Comparison of ENCODE assay signal across 20 cellular contexts in the genomic region with DNA sequence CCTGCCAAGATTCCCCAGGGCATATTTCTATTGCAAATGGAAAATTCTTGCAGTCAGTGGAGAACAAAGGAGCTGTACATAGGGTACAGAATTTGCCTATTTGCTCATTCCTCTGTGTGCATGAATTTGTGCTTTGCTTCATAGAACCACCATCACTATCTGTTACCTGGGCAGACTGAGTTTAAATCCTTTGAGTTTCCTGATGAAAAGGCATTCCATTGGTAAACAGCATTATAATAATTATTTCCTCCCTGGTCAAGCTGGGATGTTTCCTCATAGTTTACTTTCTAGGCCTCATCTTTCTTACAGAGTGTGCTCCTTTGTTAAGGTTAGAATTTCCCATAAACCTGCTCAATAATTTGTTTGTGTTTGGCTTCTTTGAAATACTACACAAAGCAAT. TPM values are rescaled to one million over a fixed set of nuclear protein-coding genes. Genes with fewer than 3 reads are reported as not detected.
A peak's percentile ranks its signal among the peaks of the same experiment; 100 is the strongest.
DNase-seq lines count a peak whose midpoint lies in the region; ATAC-seq and TF ChIP-seq lines count a peak whose summit lies in the region.
"Had no signal": no experiment of that assay in that cellular context is flagged by ENCODE, and none has a peak within 500 bp of the region (broad histone marks: within the 10 kb centered on the region; RNA-seq: fewer than 3 reads in every experiment).

No MANE protein-coding gene starts in this region.

- DNase-seq in NCI-H146 treated with DMSO at 0.1 percent for 48 hours (lab: John Stamatoyannopoulos, UW; ENCODE audit: unreplicated experiment) (peak; percentile 0), NCI-H146 (lab: John Stamatoyannopoulos, UW) (no peak), Calu3 (no peak), PC-9 (no peak), NCI-H82 (lab: John Stamatoyannopoulos, UW) (no peak), middle frontal gyrus (ENCODE audit: extremely low spot score, low spot score) (no peak)
- DNase-seq: 8988T; CD8-positive, alpha-beta T cell; DMS 273 treated with DMSO at 0.1 percent for 48 hours; DMS79; GDM1; GOT3; H7; HFFc6 had no signal

- no peaks in the 10 kb centered on the region; the same call in 1 of the 2 replicates for H3K9me2 ChIP-seq in PC-9 (ENCODE audit: insufficient read depth)

- no peaks in the 10 kb centered on the region for H3K27me3 Mint-ChIP-seq in Calu3 (ENCODE audit: unreplicated experiment)
- H3K27me3 Mint-ChIP-seq: B cell had no signal

- peaks cover 19% of the 10 kb centered on the region for H3K4me1 Mint-ChIP-seq in Calu3 (ENCODE audit: low read depth, unreplicated experiment)
- H3K4me1 Mint-ChIP-seq: B cell had no signal

- peaks cover 26% of the 10 kb centered on the region for H3K36me3 Mint-ChIP-seq in Calu3 (ENCODE audit: insufficient read depth, unreplicated experiment)
- H3K36me3 Mint-ChIP-seq: CD8-positive, alpha-beta T cell had no signal

- TF ChIP-seq CTCF in Calu3 (IDR thresholded peaks at IDR 0.05; ENCODE audit: unreplicated experiment), result no peak
- no peak for TF ChIP-seq CTCF in PC-9 (conservative IDR thresholded peaks at IDR 0.05)

- H3K27me3 ChIP-seq in PC-9 (ENCODE audit: insufficient read depth, low read depth) (no peaks in the 10 kb centered on the region), mucosa of stomach (ENCODE audit: control insufficient read depth, insufficient read depth, low read length) (no peaks in the 10 kb centered on the region)

- no TSS peak for BruUV-seq in Calu3 (replicated peaks; lab: Mats Ljungman, UMichigan)
- BruUV-seq in PC-9 (replicated peaks; lab: Mats Ljungman, UMichigan), result no TSS peak

- H3K9me3 ChIP-seq in PC-9 (ENCODE audit: insufficient read depth, low read depth) (no peaks in the 10 kb centered on the region), mucosa of stomach (ENCODE audit: control insufficient read depth, low read length) (no peaks in the 10 kb centered on the region)
- H3K9me3 ChIP-seq: BLaER1 treated with 17β-estradiol and CSF1 and Interleukin-3, amounts not matched to agents 10 nM and 100 nM had no signal

- H3K27ac ChIP-seq in PC-9, result peak overlapping the region; percentile 59
- H3K27ac ChIP-seq: BLaER1 treated with 17β-estradiol and CSF1 and Interleukin-3, amounts not matched to agents 10 nM and 100 nM had no signal

- H3K4me3 Mint-ChIP-seq in Calu3 (ENCODE audit: low read depth, unreplicated experiment), result peak overlapping the region; percentile 81
- H3K4me3 Mint-ChIP-seq: B cell; CD8-positive, alpha-beta T cell; HFFc6 had no signal

- H3K4me1 ChIP-seq in PC-9 (replicated peaks; ENCODE audit: insufficient read depth), result peaks cover 11% of the 10 kb centered on the region
- no peaks in the 10 kb centered on the region for H3K4me1 ChIP-seq in mucosa of stomach (ENCODE audit: control insufficient read depth, insufficient read depth, low read length)
- H3K4me1 ChIP-seq: BLaER1 treated with 17β-estradiol and CSF1 and Interleukin-3, amounts not matched to agents 10 nM and 100 nM had no signal

- intact Hi-C loops in Calu3 (cut with micrococcal nuclease; ENCODE audit: unreplicated experiment) (loop anchor here (5.0 to 10.0 kb wide), 5 partner anchors 53 to 1111 kb away; no protein-coding TSS in a partner anchor), PC-9 (cut with micrococcal nuclease; ENCODE audit: unreplicated experiment) (no loop called here)

- H4K20me1 ChIP-seq in PC-9 (ENCODE audit: insufficient read depth), result no peaks in the 10 kb centered on the region

- CTCF ChIA-PET in Calu3 (lab: Charles Lee), result interaction anchor here (1.2 kb wide), 1 partner anchor 12 kb away, joined by 5 read pairs; no protein-coding TSS in a partner anchor
- CTCF ChIA-PET in PC-9 (lab: Charles Lee), result no interaction called here

- POLR2A ChIA-PET in PC-9 (lab: Charles Lee; ENCODE audit: unreplicated experiment), result interaction anchor here (0.7 kb wide), 1 partner anchor 31 kb away, joined by 4 read pairs; no protein-coding TSS in a partner anchor

- H3K36me3 ChIP-seq in PC-9 (ENCODE audit: low read depth) (no peaks in the 10 kb centered on the region), mucosa of stomach (ENCODE audit: control insufficient read depth, insufficient read depth, low read length) (no peaks in the 10 kb centered on the region)
- H3K36me3 ChIP-seq: BLaER1 treated with 17β-estradiol and CSF1 and Interleukin-3, amounts not matched to agents 10 nM and 100 nM had no signal

- peak overlapping the region; percentile 61; the same call in 1 of the 2 replicates for H2AFZ ChIP-seq in PC-9

- no peak overlapping the region for H3K4me3 ChIP-seq in PC-9
- no peak overlapping the region for H3K4me3 ChIP-seq in mucosa of stomach (ENCODE audit: low read length)
- H3K4me3 ChIP-seq: BLaER1 treated with 17β-estradiol and CSF1 and Interleukin-3, amounts not matched to agents 10 nM and 100 nM had no signal

- H3K79me2 ChIP-seq in PC-9 (ENCODE audit: low read depth), result no peaks in the 10 kb centered on the region

- peak overlapping the region; percentile 62 for H3K4me2 ChIP-seq in PC-9
- H3K4me2 ChIP-seq: BLaER1 treated with 17β-estradiol and CSF1 and Interleukin-3, amounts not matched to agents 10 nM and 100 nM had no signal

- H3K9ac ChIP-seq in mucosa of stomach (ENCODE audit: low read length), result peak overlapping the region; percentile 75
- H3K9ac ChIP-seq: BLaER1 treated with 17β-estradiol and CSF1 and Interleukin-3, amounts not matched to agents 10 nM and 100 nM had no signal

- ATAC-seq in HG03280 (IDR thresholded peaks at IDR 0.05; ENCODE audit: unreplicated experiment), result no peak
- ATAC-seq: CD8-positive, alpha-beta T cell; HCT116 had no signal

- peaks cover 7% of the 10 kb centered on the region; the same call in 1 of the 2 replicates for H3F3A ChIP-seq in PC-9 (ENCODE audit: insufficient read depth, low read depth)

- peak overlapping the region; percentile 92 for H3K27ac Mint-ChIP-seq in Calu3 (ENCODE audit: unreplicated experiment)
- H3K27ac Mint-ChIP-seq: B cell; CD8-positive, alpha-beta T cell; HFFc6 had no signal

- no peaks in the 10 kb centered on the region for H3K9me3 Mint-ChIP-seq in Calu3 (ENCODE audit: low read depth, unreplicated experiment)
- H3K9me3 Mint-ChIP-seq: CD8-positive, alpha-beta T cell had no signal

RNA-seq across cellular contexts. Expression of a gene that starts 0.8 kb away (rescaled TPM):
- total RNA-seq in Calu3 (2022) (77.7 and 83.7 TPM in 2 replicates), PC-9 (2021) (0.44 and 0.60 TPM in 2 replicates)
- total RNA-seq: B cell; CD8-positive, alpha-beta T cell; Daoy; HFFc6 had no signal

RNA-seq across cellular contexts. Expression of a gene that starts 27.2 kb away (rescaled TPM):
- total RNA-seq in Calu3 (2022), result 30.5 and 35.2 TPM in 2 replicates
- not detected in 2 replicates for total RNA-seq in PC-9 (2021)
- total RNA-seq: B cell; CD8-positive, alpha-beta T cell; Daoy; H7; HFFc6 had no signal

Comparison
In these comparisons a context has a peak if more than half of its experiments do, and no peak if none do; other contexts are left out.
1. RNA of a gene that starts 0.8 kb away (total RNA-seq): 77.7 to 83.7 TPM in Calu3; 0.44 to 0.60 TPM in PC-9; every median in the first group is over 10 times any median in the second.
2. RNA of a gene that starts 27.2 kb away (total RNA-seq): 30.5 to 35.2 TPM in Calu3; not detected in PC-9; every median in the first group is over 10 times any median in the second.